In the genomic region with DNA sequence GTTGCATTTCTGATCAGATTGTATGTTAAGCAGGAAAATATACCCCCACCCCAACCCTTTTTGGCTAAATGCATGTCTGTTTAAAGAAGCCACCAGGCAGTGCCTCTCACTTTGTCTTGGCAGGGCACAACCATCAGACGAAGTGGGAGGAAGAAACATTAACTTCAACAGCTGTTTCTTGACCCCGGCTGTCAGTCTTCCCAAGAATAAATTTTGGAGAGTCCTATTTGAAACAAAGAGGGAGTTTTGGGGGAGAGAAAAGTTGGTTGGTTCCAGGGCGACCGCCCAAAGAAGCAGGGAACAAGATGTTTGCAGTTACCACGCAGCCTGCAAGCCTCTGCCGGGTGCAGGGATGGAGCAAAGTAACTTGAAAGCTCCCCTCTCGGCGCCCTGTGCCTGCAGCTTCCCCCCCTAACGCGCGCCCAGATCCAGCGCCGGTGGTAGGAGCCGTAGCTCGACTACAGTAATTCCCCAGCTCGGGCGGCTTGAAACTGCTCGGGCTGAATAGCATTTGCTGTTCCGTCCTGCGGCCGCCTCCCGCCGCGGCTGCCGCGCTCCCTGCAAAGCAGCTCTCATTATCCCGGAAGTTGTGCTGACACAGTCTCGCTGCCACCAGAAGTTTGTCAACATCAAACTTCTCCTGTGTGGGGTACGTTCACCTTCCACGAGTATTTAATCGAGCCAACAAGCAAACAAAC, we compare ENCODE assay signal across 1 cellular context.
TF ChIP-seq lines count a peak whose summit lies in the region.

No MANE protein-coding gene starts in this region.

TF ChIP-seq in H1, 55 proteins besides CTCF, POLR2A, EP300 and RAD21 (continued from another document):
- TF ChIP-seq, protein P1, sequence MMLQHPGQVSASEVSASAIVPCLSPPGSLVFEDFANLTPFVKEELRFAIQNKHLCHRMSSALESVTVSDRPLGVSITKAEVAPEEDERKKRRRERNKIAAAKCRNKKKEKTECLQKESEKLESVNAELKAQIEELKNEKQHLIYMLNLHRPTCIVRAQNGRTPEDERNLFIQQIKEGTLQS (IDR thresholded peaks at IDR 0.05; ENCODE audit: insufficient read depth, low read depth, low read length): no peak
- TF ChIP-seq CBX8 (IDR thresholded peaks at IDR 0.05; ENCODE audit: borderline replicate concordance, low read depth, low read length) (no peak), ASH2L (IDR thresholded peaks at IDR 0.05; ENCODE audit: low read length) (peak; percentile 91), NANOG (IDR thresholded peaks at IDR 0.05; ENCODE audit: insufficient read depth, low read depth, low read length, poor library complexity, severe bottlenecking) (peak; percentile 51), KDM4A (IDR thresholded peaks at IDR 0.05; ENCODE audit: low read depth, low read length, severe bottlenecking) (peak; percentile 20), CBX5 (IDR thresholded peaks at IDR 0.05; ENCODE audit: low read depth, low read length) (no peak), CTBP2 (IDR thresholded peaks at IDR 0.05; ENCODE audit: borderline replicate concordance, insufficient read depth, insufficient read length, low read length) (peak; percentile 89), CREB1 (IDR thresholded peaks at IDR 0.05) (peak; percentile 62), SP1 (IDR thresholded peaks at IDR 0.05; ENCODE audit: low read depth, low read length) (peak; percentile 88), SRF (IDR thresholded peaks at IDR 0.05; ENCODE audit: low read depth, low read length) (peak; percentile 8; the same call in 1 of the 2 replicates), SP4 (IDR thresholded peaks at IDR 0.05; ENCODE audit: low read length) (peak; percentile 43; the same call in 1 of the 2 replicates), BRCA1 (IDR thresholded peaks at IDR 0.05; ENCODE audit: low read depth, low read length) (no peak), CEBPB (IDR thresholded peaks at IDR 0.05; ENCODE audit: low read depth, low read length) (no peak), KDM5A (IDR thresholded peaks at IDR 0.05; ENCODE audit: low read length) (no peak), TAF1 (IDR thresholded peaks at IDR 0.05; ENCODE audit: low read depth, low read length) (peak; percentile 79), GABPA (IDR thresholded peaks at IDR 0.05; ENCODE audit: borderline replicate concordance, insufficient read depth, low read length) (no peak), EGR1 (IDR thresholded peaks at IDR 0.05; ENCODE audit: borderline replicate concordance, low read depth, low read length) (peak; percentile 66), SIN3A (conservative IDR thresholded peaks at IDR 0.05 in 1 of 2, IDR thresholded peaks at IDR 0.05 in 1 of 2; ENCODE audit: low read depth in 1 of 2, low read length in 2 of 2) (peak; percentile 81 to 92), RBBP5 (IDR thresholded peaks at IDR 0.05; ENCODE audit: borderline replicate concordance, low read depth, low read length) (peak; percentile 70), POLR2AphosphoS5 (IDR thresholded peaks at IDR 0.05; ENCODE audit: low read depth, low read length) (peak; percentile 40; the same call in 1 of the 2 replicates), TAF7 (optimal IDR thresholded peaks at IDR 0.05; ENCODE audit: borderline replicate concordance, low read depth, low read length) (peak; percentile 81), BACH1 (IDR thresholded peaks at IDR 0.05; ENCODE audit: low read length) (peak; percentile 34; the same call in 1 of the 2 replicates), HDAC6 (IDR thresholded peaks at IDR 0.05; ENCODE audit: low read depth, low read length) (no peak), HDAC2 (IDR thresholded peaks at IDR 0.05; ENCODE audit: borderline replicate concordance in 1 of 2, low read depth in 2 of 2, low read length in 2 of 2) (peak; percentile 65 to 85; a peak in 1 of 4 replicates), NRF1 (IDR thresholded peaks at IDR 0.05; ENCODE audit: low read depth, low read length) (no peak), JUN (IDR thresholded peaks at IDR 0.05; ENCODE audit: low read depth, low read length) (no peak), TCF12 (IDR thresholded peaks at IDR 0.05; ENCODE audit: low read depth, low read length) (peak; percentile 67; the same call in 1 of the 2 replicates), MAFK (IDR thresholded peaks at IDR 0.05; ENCODE audit: low read depth, low read length) (0 out of 2 replicates have a peak, but pooled peaks have one; percentile 2), TEAD4 (IDR thresholded peaks at IDR 0.05; ENCODE audit: low read depth, low read length) (peak; percentile 94), CHD2 (IDR thresholded peaks at IDR 0.05; ENCODE audit: low read length) (peak; percentile 55; the same call in 1 of the 2 replicates), PHF8 (conservative IDR thresholded peaks at IDR 0.05; ENCODE audit: low read depth, low read length) (no peak)
- TF ChIP-seq, protein P2, sequence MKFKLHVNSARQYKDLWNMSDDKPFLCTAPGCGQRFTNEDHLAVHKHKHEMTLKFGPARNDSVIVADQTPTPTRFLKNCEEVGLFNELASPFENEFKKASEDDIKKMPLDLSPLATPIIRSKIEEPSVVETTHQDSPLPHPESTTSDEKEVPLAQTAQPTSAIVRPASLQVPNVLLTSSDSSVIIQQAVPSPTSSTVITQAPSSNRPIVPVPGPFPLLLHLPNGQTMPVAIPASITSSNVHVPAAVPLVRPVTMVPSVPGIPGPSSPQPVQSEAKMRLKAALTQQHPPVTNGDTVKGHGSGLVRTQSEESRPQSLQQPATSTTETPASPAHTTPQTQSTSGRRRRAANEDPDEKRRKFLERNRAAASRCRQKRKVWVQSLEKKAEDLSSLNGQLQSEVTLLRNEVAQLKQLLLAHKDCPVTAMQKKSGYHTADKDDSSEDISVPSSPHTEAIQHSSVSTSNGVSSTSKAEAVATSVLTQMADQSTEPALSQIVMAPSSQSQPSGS (IDR thresholded peaks at IDR 0.05; ENCODE audit: low read length): no peak
- TF ChIP-seq, protein P3, sequence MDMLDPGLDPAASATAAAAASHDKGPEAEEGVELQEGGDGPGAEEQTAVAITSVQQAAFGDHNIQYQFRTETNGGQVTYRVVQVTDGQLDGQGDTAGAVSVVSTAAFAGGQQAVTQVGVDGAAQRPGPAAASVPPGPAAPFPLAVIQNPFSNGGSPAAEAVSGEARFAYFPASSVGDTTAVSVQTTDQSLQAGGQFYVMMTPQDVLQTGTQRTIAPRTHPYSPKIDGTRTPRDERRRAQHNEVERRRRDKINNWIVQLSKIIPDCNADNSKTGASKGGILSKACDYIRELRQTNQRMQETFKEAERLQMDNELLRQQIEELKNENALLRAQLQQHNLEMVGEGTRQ (IDR thresholded peaks at IDR 0.05; ENCODE audit: low read length): no peak
- TF ChIP-seq, protein P4, sequence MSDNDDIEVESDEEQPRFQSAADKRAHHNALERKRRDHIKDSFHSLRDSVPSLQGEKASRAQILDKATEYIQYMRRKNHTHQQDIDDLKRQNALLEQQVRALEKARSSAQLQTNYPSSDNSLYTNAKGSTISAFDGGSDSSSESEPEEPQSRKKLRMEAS (IDR thresholded peaks at IDR 0.05): peak; percentile 71
- TF ChIP-seq, protein P5, sequence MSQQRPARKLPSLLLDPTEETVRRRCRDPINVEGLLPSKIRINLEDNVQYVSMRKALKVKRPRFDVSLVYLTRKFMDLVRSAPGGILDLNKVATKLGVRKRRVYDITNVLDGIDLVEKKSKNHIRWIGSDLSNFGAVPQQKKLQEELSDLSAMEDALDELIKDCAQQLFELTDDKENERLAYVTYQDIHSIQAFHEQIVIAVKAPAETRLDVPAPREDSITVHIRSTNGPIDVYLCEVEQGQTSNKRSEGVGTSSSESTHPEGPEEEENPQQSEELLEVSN (IDR thresholded peaks at IDR 0.05): no peak
